In genomic region chr17:28166478-28166877, GRCh38 we compare ENCODE assay signal across 36 cellular contexts.
"Had no signal": no experiment of that assay in that cellular context is flagged by ENCODE, and none has a peak within 500 bp of the region (broad histone marks: within the 10 kb centered on the region; RNA-seq: fewer than 3 reads in every experiment).

No MANE protein-coding gene starts in this region.

- FAIRE-seq: TTC549 had no signal

- H3K4me3 ChIP-seq: adrenal gland, ascending aorta, breast epithelium had no signal

- H3K4me3 Mint-ChIP-seq: activated B cell treated with CpG ODN at 0.5 μM for 24 hours; activated CD4-positive, alpha-beta memory T cell treated with anti-CD3 and anti-CD28 coated beads for 36 hours; activated CD4-positive, alpha-beta T cell treated with anti-CD3 and anti-CD28 coated beads, Interleukin-2, amount 10 ng/mL, durations not matched to agents 24 days and 14 days; activated CD8-positive, alpha-beta T cell treated with anti-CD3 and anti-CD28 coated beads for 36 hours; activated naive CD4-positive, alpha-beta T cell treated with anti-CD3 and anti-CD28 coated beads for 36 hours; activated naive CD8-positive, alpha-beta T cell treated with anti-CD3 and anti-CD28 coated beads for 36 hours; activated T-cell treated with anti-CD3 and anti-CD28 coated beads, Interleukin-2, amount 50 U/mL, for 4 hours; activated T-cell treated with anti-CD3 and anti-CD28 coated beads, Interleukin-2, amount 50 U/mL, for 72 hours; activated T-helper 1 cell treated with anti-CD3 and anti-CD28 coated beads, Interleukin-12 subunit alpha, Interleukin-12 subunit beta, Interleukin-2, Interleukin-4 antibody, amounts not matched to agents 30 ng/mL and 10 ng/mL and 1 ng/mL, durations not matched to agents 14 hours and 24 hours and 36 hours; activated T-helper 17 cell treated with anti-CD3 and anti-CD28 coated beads, Interleukin-2, amount 50 U/mL, for 72 hours; brain; T-helper 1 cell treated with Interleukin-12 subunit alpha and Interleukin-12 subunit beta and Interleukin-4 antibody, amounts not matched to agents 30 μg/mL and 1 μg/mL, for 36 hours; T-helper 2 cell treated with Interferon-gamma antibody and Interleukin-4, amounts not matched to agents 5 μg/mL and 100 μg/mL, for 36 hours had no signal

- H3K27me3 ChIP-seq: adrenal gland, ascending aorta, breast epithelium had no signal

- H3K9me3 Mint-ChIP-seq: activated B cell treated with CpG ODN at 0.5 μM for 24 hours; activated CD4-positive, alpha-beta memory T cell treated with anti-CD3 and anti-CD28 coated beads for 36 hours; activated CD4-positive, alpha-beta T cell treated with anti-CD3 and anti-CD28 coated beads, Interleukin-2, amount 10 ng/mL, durations not matched to agents 24 days and 14 days; activated CD8-positive, alpha-beta T cell treated with anti-CD3 and anti-CD28 coated beads for 36 hours; activated naive CD4-positive, alpha-beta T cell treated with anti-CD3 and anti-CD28 coated beads for 36 hours; activated naive CD4-positive, alpha-beta T cell treated with anti-CD3 and anti-CD28 coated beads, Interleukin-2, amount 50 U/mL, for 72 hours; activated naive CD8-positive, alpha-beta T cell treated with anti-CD3 and anti-CD28 coated beads for 36 hours; activated T-cell treated with anti-CD3 and anti-CD28 coated beads, Interleukin-2, amount 50 U/mL, for 4 hours; activated T-cell treated with anti-CD3 and anti-CD28 coated beads, Interleukin-2, amount 50 U/mL, for 72 hours; activated T-helper 1 cell treated with anti-CD3 and anti-CD28 coated beads, Interleukin-12 subunit alpha, Interleukin-12 subunit beta, Interleukin-2, Interleukin-4 antibody, amounts not matched to agents 30 ng/mL and 10 ng/mL and 1 ng/mL, durations not matched to agents 14 hours and 24 hours and 36 hours; activated T-helper 17 cell treated with anti-CD3 and anti-CD28 coated beads, Interleukin-2, amount 50 U/mL, for 72 hours; brain; T-helper 1 cell treated with Interleukin-12 subunit alpha and Interleukin-12 subunit beta and Interleukin-4 antibody, amounts not matched to agents 30 μg/mL and 1 μg/mL, for 36 hours; T-helper 2 cell treated with Interferon-gamma antibody and Interleukin-4, amounts not matched to agents 5 μg/mL and 100 μg/mL, for 36 hours had no signal

- H3K27me3 Mint-ChIP-seq: activated B cell treated with CpG ODN at 0.5 μM for 24 hours; activated CD4-positive, alpha-beta memory T cell treated with anti-CD3 and anti-CD28 coated beads for 36 hours; activated CD4-positive, alpha-beta T cell treated with anti-CD3 and anti-CD28 coated beads, Interleukin-2, amount 10 ng/mL, durations not matched to agents 24 days and 14 days; activated CD8-positive, alpha-beta T cell treated with anti-CD3 and anti-CD28 coated beads for 36 hours; activated naive CD8-positive, alpha-beta T cell treated with anti-CD3 and anti-CD28 coated beads for 36 hours; activated T-helper 17 cell treated with anti-CD3 and anti-CD28 coated beads, Interleukin-2, amount 50 U/mL, for 72 hours; brain had no signal

- H3K27ac Mint-ChIP-seq: activated B cell treated with CpG ODN at 0.5 μM for 24 hours; activated CD4-positive, alpha-beta memory T cell treated with anti-CD3 and anti-CD28 coated beads for 36 hours; activated CD4-positive, alpha-beta T cell treated with anti-CD3 and anti-CD28 coated beads, Interleukin-2, amount 10 ng/mL, durations not matched to agents 24 days and 14 days; activated CD8-positive, alpha-beta T cell treated with anti-CD3 and anti-CD28 coated beads for 36 hours; activated naive CD4-positive, alpha-beta T cell treated with anti-CD3 and anti-CD28 coated beads for 36 hours; activated naive CD4-positive, alpha-beta T cell treated with anti-CD3 and anti-CD28 coated beads, Interleukin-2, amount 50 U/mL, for 72 hours; activated naive CD8-positive, alpha-beta T cell treated with anti-CD3 and anti-CD28 coated beads for 36 hours; activated T-cell treated with anti-CD3 and anti-CD28 coated beads, Interleukin-2, amount 50 U/mL, for 72 hours; activated T-helper 1 cell treated with anti-CD3 and anti-CD28 coated beads, Interleukin-12 subunit alpha, Interleukin-12 subunit beta, Interleukin-2, Interleukin-4 antibody, amounts not matched to agents 30 ng/mL and 10 ng/mL and 1 ng/mL, durations not matched to agents 14 hours and 24 hours and 36 hours; activated T-helper 17 cell treated with anti-CD3 and anti-CD28 coated beads, Interleukin-2, amount 50 U/mL, for 72 hours; brain; T-helper 1 cell treated with Interleukin-12 subunit alpha and Interleukin-12 subunit beta and Interleukin-4 antibody, amounts not matched to agents 30 μg/mL and 1 μg/mL, for 36 hours; T-helper 2 cell treated with Interferon-gamma antibody and Interleukin-4, amounts not matched to agents 5 μg/mL and 100 μg/mL, for 36 hours had no signal

- H3K9me3 ChIP-seq: adrenal gland, ascending aorta, breast epithelium had no signal

- DNase-seq: activated B cell treated with CpG ODN at 0.5 μM for 24 hours; activated CD4-positive, alpha-beta memory T cell treated with anti-CD3 and anti-CD28 coated beads for 36 hours; activated CD4-positive, alpha-beta T cell treated with anti-CD3 and anti-CD28 coated beads for 4 hours; activated CD4-positive, alpha-beta T cell treated with anti-CD3 and anti-CD28 coated beads, Interleukin-2, amount 10 ng/mL, durations not matched to agents 24 days and 14 days; activated CD4-positive, alpha-beta T cell treated with anti-CD3 and anti-CD28 coated beads, Interleukin-2, amount 50 U/mL, for 1 hour; activated CD4-positive, alpha-beta T cell treated with anti-CD3 and anti-CD28 coated beads, Interleukin-2, amount 50 U/mL, for 4 hours; activated CD4-positive, CD25-positive, alpha-beta regulatory T cell treated with anti-CD3 and anti-CD28 coated beads, Interleukin-2, amount 50 U/mL, for 72 hours; activated CD8-positive, alpha-beta memory T cell treated with anti-CD3 and anti-CD28 coated beads, Interleukin-2, amount 50 U/mL, for 4 hours; activated CD8-positive, alpha-beta T cell treated with anti-CD3 and anti-CD28 coated beads for 36 hours; activated effector memory CD4-positive, alpha-beta T cell treated with anti-CD3 and anti-CD28 coated beads, Interleukin-2, amount 50 U/mL, for 16 hours; activated gamma-delta T cell treated with Interleukin-2 at 50 U/mL for 16 hours; activated naive CD4-positive, alpha-beta T cell; activated naive CD4-positive, alpha-beta T cell treated with anti-CD3 and anti-CD28 coated beads for 36 hours; activated naive CD4-positive, alpha-beta T cell treated with anti-CD3 and anti-CD28 coated beads, Interleukin-2, amount 50 U/mL, for 16 hours; activated naive CD8-positive, alpha-beta T cell treated with anti-CD3 and anti-CD28 coated beads for 36 hours; activated T-cell treated with anti-CD3 and anti-CD28 coated beads for 4 hours; activated T-cell treated with anti-CD3 and anti-CD28 coated beads, Interleukin-2, amount 50 U/mL, for 1 hour; activated T-cell treated with anti-CD3 and anti-CD28 coated beads, Interleukin-2, amount 50 U/mL, for 4 hours; activated T-cell treated with anti-CD3 and anti-CD28 coated beads, Interleukin-2, amount 50 U/mL, for 72 hours; adrenal gland; amygdala; anterior cingulate cortex; central memory CD4-positive, alpha-beta T cell; T-helper 1 cell; T-helper 2 cell; T-helper 9 cell had no signal

- H3K36me3 ChIP-seq: breast epithelium had no signal

- ATAC-seq: activated CD8-positive, alpha-beta T cell treated with anti-CD3 and anti-CD28 coated beads for 36 hours; activated naive CD4-positive, alpha-beta T cell treated with anti-CD3 and anti-CD28 coated beads, Interleukin-2, amount 50 U/mL, for 72 hours; activated T-cell treated with anti-CD3 and anti-CD28 coated beads, Interleukin-2, amount 50 U/mL, for 4 hours; activated T-cell treated with anti-CD3 and anti-CD28 coated beads, Interleukin-2, amount 50 U/mL, for 72 hours; activated T-helper 17 cell treated with anti-CD3 and anti-CD28 coated beads, Interleukin-2, amount 50 U/mL, for 72 hours had no signal

- H3K4me1 Mint-ChIP-seq: activated CD4-positive, alpha-beta T cell treated with anti-CD3 and anti-CD28 coated beads, Interleukin-2, amount 10 ng/mL, durations not matched to agents 24 days and 14 days; activated naive CD8-positive, alpha-beta T cell treated with anti-CD3 and anti-CD28 coated beads for 36 hours; activated T-helper 17 cell treated with anti-CD3 and anti-CD28 coated beads, Interleukin-2, amount 50 U/mL, for 72 hours; brain had no signal

- H3K27ac ChIP-seq: adrenal gland, ascending aorta, breast epithelium, VCaP had no signal

- H3K4me1 ChIP-seq: ascending aorta, breast epithelium had no signal
